In the genomic region with DNA sequence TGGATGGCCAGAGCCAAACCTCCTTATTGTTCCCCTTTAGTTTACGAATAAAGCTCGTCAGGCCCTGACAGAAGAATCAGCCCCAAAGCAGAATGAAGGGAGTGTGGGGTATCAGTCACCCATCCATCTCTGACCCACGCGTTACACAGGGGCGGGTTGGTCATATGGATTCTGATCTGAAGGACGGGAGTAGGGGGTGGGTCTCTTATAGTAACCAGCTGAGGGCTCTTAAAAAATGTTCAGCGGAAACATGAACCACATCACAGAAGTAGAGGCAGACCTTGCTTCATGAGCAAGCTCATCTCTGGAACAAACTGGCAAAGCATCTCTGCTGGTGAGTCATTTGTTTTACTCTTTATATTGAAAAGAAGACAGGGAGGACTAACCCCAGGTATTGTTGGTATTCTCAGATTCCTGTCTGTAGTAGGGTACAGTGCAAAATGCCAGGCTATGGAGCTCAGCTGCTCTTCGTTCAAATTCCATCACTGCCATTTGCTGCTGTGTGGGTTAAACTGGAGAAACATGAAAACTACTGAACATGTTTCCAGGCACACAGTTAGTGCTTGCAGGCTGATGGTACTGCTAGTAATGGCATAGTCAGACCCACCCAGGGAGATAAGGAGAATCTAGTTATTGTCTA, we compare ENCODE assay signal across 12 cellular contexts. TPM values are rescaled to one million over a fixed set of nuclear protein-coding genes. Genes with fewer than 3 reads are reported as not detected.
DNase-seq lines count a peak whose midpoint lies in the region; ATAC-seq, FAIRE-seq and TF ChIP-seq lines count a peak whose summit lies in the region.
"Had no signal": no experiment of that assay in that cellular context is flagged by ENCODE, and none has a peak within 500 bp of the region (broad histone marks: within the 10 kb centered on the region; RNA-seq: fewer than 3 reads in every experiment).

Gene CXCR6, plus strand, starts transcription at position 258 of the 640 bp plus-strand sequence. CDS start 3,018 bp downstream, outside the sequence.

- H3K27me3 Mint-ChIP-seq in activated CD4-positive, alpha-beta T cell treated with anti-CD3 and anti-CD28 coated beads, Interleukin-2, amount 10 ng/mL, durations not matched to agents 24 days and 14 days, result no peaks in the 10 kb centered on the region
- H3K27me3 Mint-ChIP-seq in WTC11 (ENCODE audit: low read depth), result no peaks in the 10 kb centered on the region

- H3K9me3 ChIP-seq in DND-41 (ENCODE audit: insufficient read depth, low read length, severe bottlenecking), result no peaks in the 10 kb centered on the region

- peaks cover 10% of the 10 kb centered on the region for H3K9me3 Mint-ChIP-seq in activated CD4-positive, alpha-beta T cell treated with anti-CD3 and anti-CD28 coated beads, Interleukin-2, amount 10 ng/mL, durations not matched to agents 24 days and 14 days
- H3K9me3 Mint-ChIP-seq in WTC11, result peaks cover 6% of the 10 kb centered on the region; the same call in 1 of the 2 replicates

- no peak within 1 kb of the TSS for H3K4ac ChIP-seq in mesendoderm (ENCODE audit: low read depth, low read length)

- H3K4me3 ChIP-seq in DND-41 (ENCODE audit: low read depth in 1 of 2, low read length in 2 of 2), result no peak within 1 kb of the TSS; a peak in 1 of 4 replicates
- no peak within 1 kb of the TSS for H3K4me3 ChIP-seq in bronchial epithelial cell (ENCODE audit: low read depth, low read length)
- no peak within 1 kb of the TSS for H3K4me3 ChIP-seq in mesendoderm (ENCODE audit: low read length)
- H3K4me3 ChIP-seq: BLaER1 treated with 17β-estradiol and CSF1 and Interleukin-3, amounts not matched to agents 10 nM and 100 nM had no signal

- TF ChIP-seq CTCF in DND-41 (IDR thresholded peaks at IDR 0.05; ENCODE audit: borderline replicate concordance, extremely low read depth, low read length, poor library complexity, severe bottlenecking), result no peak
- TF ChIP-seq CTCF in bronchial epithelial cell (IDR thresholded peaks at IDR 0.05; ENCODE audit: insufficient read depth, low read length, severe bottlenecking), result no peak
- no peak for TF ChIP-seq CTCF in WTC11 (IDR thresholded peaks at IDR 0.05)
- no peak for TF ChIP-seq CTCF in omental fat pad (IDR thresholded peaks at IDR 0.05)

- 0 out of 2 replicates have a peak, but pooled peaks cover 4% of the 10 kb centered on the region for H4K20me1 ChIP-seq in DND-41 (ENCODE audit: insufficient read depth, low read length)
- H4K20me1 ChIP-seq: BLaER1 treated with 17β-estradiol and CSF1 and Interleukin-3, amounts not matched to agents 10 nM and 100 nM had no signal

- H3K23ac ChIP-seq in mesendoderm (ENCODE audit: low read length), result no peak within 1 kb of the TSS

- intact Hi-C loops in activated CD4-positive, alpha-beta T cell treated with anti-CD3 and anti-CD28 coated beads, Interleukin-2, amount 10 ng/mL, durations not matched to agents 24 days and 14 days (cut with micrococcal nuclease), result loop anchor here (1.0 to 5.0 kb wide), 8 partner anchors 19 to 499 kb away; partner anchors contain the start of genes CCR1 and FYCO1

- H3K4me3 Mint-ChIP-seq in activated CD4-positive, alpha-beta T cell treated with anti-CD3 and anti-CD28 coated beads, Interleukin-2, amount 10 ng/mL, durations not matched to agents 24 days and 14 days, result peak within 1 kb of the TSS; percentile 76
- H3K4me3 Mint-ChIP-seq in WTC11, result no peak within 1 kb of the TSS

- H3K36me3 Mint-ChIP-seq in activated CD4-positive, alpha-beta T cell treated with anti-CD3 and anti-CD28 coated beads, Interleukin-2, amount 10 ng/mL, durations not matched to agents 24 days and 14 days (ENCODE audit: low read depth), result peaks cover 80% of the 10 kb centered on the region
- peaks cover 40% of the 10 kb centered on the region for H3K36me3 Mint-ChIP-seq in WTC11

- H2BK5ac ChIP-seq in mesendoderm (ENCODE audit: low read length), result no peak within 1 kb of the TSS

- H3K27me3 ChIP-seq in DND-41 (ENCODE audit: insufficient read depth, low read length, poor library complexity) (no peaks in the 10 kb centered on the region), bronchial epithelial cell (ENCODE audit: control insufficient read depth, insufficient read depth, low read length) (no peaks in the 10 kb centered on the region), mesendoderm (ENCODE audit: insufficient read depth, low read length, poor library complexity) (no peaks in the 10 kb centered on the region)
- H3K27me3 ChIP-seq: BLaER1 treated with 17β-estradiol and CSF1 and Interleukin-3, amounts not matched to agents 10 nM and 100 nM had no signal

- no peak within 1 kb of the TSS for H2AK5ac ChIP-seq in mesendoderm (ENCODE audit: low read length)

- POLR2A ChIA-PET in WTC11 (lab: Charles Lee), result no interaction called here

- peak; percentile 78 for ATAC-seq in DND-41 (ENCODE audit: insufficient read depth, low read depth)
- ATAC-seq in WTC11, result no peak
- ATAC-seq in omental fat pad (ENCODE audit: low FRiP score), result no peak

- peak within 1 kb of the TSS; percentile 73 for H3K27ac ChIP-seq in DND-41 (ENCODE audit: low read length)
- H3K27ac ChIP-seq in mesendoderm (ENCODE audit: low read depth, low read length), result no peak within 1 kb of the TSS
- H3K27ac ChIP-seq: BLaER1 treated with 17β-estradiol and CSF1 and Interleukin-3, amounts not matched to agents 10 nM and 100 nM had no signal

- no peak within 1 kb of the TSS for H3K18ac ChIP-seq in mesendoderm (ENCODE audit: low read length)

- peaks cover 67% of the 10 kb centered on the region for H3K36me3 ChIP-seq in DND-41 (ENCODE audit: insufficient read depth, low read length)
- H3K36me3 ChIP-seq in bronchial epithelial cell (ENCODE audit: control insufficient read depth, insufficient read depth, low read length), result peaks cover 4% of the 10 kb centered on the region
- no peaks in the 10 kb centered on the region for H3K36me3 ChIP-seq in mesendoderm (ENCODE audit: control insufficient read depth, insufficient read depth, low read length)

- H3K4me1 ChIP-seq in DND-41 (ENCODE audit: insufficient read depth, low read length) (peaks cover 85% of the 10 kb centered on the region), mesendoderm (ENCODE audit: control insufficient read depth, low read depth, low read length) (no peaks in the 10 kb centered on the region)

- no peak within 1 kb of the TSS for H2AFZ ChIP-seq in DND-41 (ENCODE audit: low read depth, low read length)

- no peak for FAIRE-seq in bronchial epithelial cell (lab: Jason Lieb, UNC)

- H3K4me1 Mint-ChIP-seq in activated CD4-positive, alpha-beta T cell treated with anti-CD3 and anti-CD28 coated beads, Interleukin-2, amount 10 ng/mL, durations not matched to agents 24 days and 14 days, result peaks cover 82% of the 10 kb centered on the region
- peaks cover 17% of the 10 kb centered on the region for H3K4me1 Mint-ChIP-seq in WTC11

- H3K9ac ChIP-seq in DND-41 (ENCODE audit: low read depth, low read length), result peak within 1 kb of the TSS; percentile 11
- H3K9ac ChIP-seq in mesendoderm (ENCODE audit: low read length), result no peak within 1 kb of the TSS
- H3K9ac ChIP-seq: BLaER1 treated with 17β-estradiol and CSF1 and Interleukin-3, amounts not matched to agents 10 nM and 100 nM had no signal

- H3K79me2 ChIP-seq in DND-41 (ENCODE audit: insufficient read depth, low read length), result peaks cover 15% of the 10 kb centered on the region
- H3K79me2 ChIP-seq in mesendoderm (ENCODE audit: control insufficient read depth, insufficient read depth, low read length), result no peaks in the 10 kb centered on the region

- H3K56ac ChIP-seq in mesendoderm (ENCODE audit: low read length), result no peak within 1 kb of the TSS

- CTCF ChIA-PET in WTC11 (lab: Charles Lee), result interaction anchor here (0.7 to 1.4 kb wide), 4 partner anchors 14 to 425 kb away, joined by 3 to 6 read pairs (median 3); no protein-coding TSS in a partner anchor

- no peak within 1 kb of the TSS for H2BK15ac ChIP-seq in mesendoderm (replicated peaks; ENCODE audit: low read depth)

- DNase-seq in DND-41 (peak; percentile 71), bronchial epithelial cell (ENCODE audit: low read depth) (peak; percentile 10), WTC11 (ENCODE audit: low spot score) (no peak), omental fat pad (ENCODE audit: low spot score) (no peak), kidney tubule cell (ENCODE audit: low spot score) (no peak), mesendoderm (no peak)
- DNase-seq in activated CD4-positive, alpha-beta T cell treated with anti-CD3 and anti-CD28 coated beads, Interleukin-2, amount 10 ng/mL, durations not matched to agents 24 days and 14 days, result peak; percentile 87
- peak; percentile 38 to 49 for DNase-seq in stimulated activated CD4-positive, alpha-beta T cell treated with anti-CD3 and anti-CD28 coated beads, Interleukin-2, amount 100 ng/mL, for 24 hours
- DNase-seq: KBM-7, NCI-H510A had no signal

- no peak within 1 kb of the TSS for H4K5ac ChIP-seq in mesendoderm (ENCODE audit: low read length)

- WGBS in mesendoderm (ENCODE audit: extremely low coverage, insufficient coverage, low lambda C conversion rate), result no CpG with 5 or more reads among the region's 8 CpGs

- H3K4me2 ChIP-seq in DND-41 (ENCODE audit: insufficient read depth, low read length), result peak within 1 kb of the TSS; percentile 2; the same call in 1 of the 2 replicates
- H3K4me2 ChIP-seq in mesendoderm (ENCODE audit: low read length), result no peak within 1 kb of the TSS
- H3K4me2 ChIP-seq: BLaER1 treated with 17β-estradiol and CSF1 and Interleukin-3, amounts not matched to agents 10 nM and 100 nM had no signal

- peak within 1 kb of the TSS; percentile 82 for H3K27ac Mint-ChIP-seq in activated CD4-positive, alpha-beta T cell treated with anti-CD3 and anti-CD28 coated beads, Interleukin-2, amount 10 ng/mL, durations not matched to agents 24 days and 14 days
- H3K27ac Mint-ChIP-seq in WTC11, result no peak within 1 kb of the TSS

- no peaks in the 10 kb centered on the region for H3K79me1 ChIP-seq in mesendoderm (ENCODE audit: low read length)

- no peak within 1 kb of the TSS for H2BK120ac ChIP-seq in mesendoderm (ENCODE audit: low read depth, low read length)

- no peak within 1 kb of the TSS for H4K8ac ChIP-seq in mesendoderm (ENCODE audit: low read depth, low read length)

TF ChIP-seq in WTC11, 78 proteins besides CTCF, POLR2A, EP300 and RAD21 (continues in another document):
- TF ChIP-seq, protein P1, sequence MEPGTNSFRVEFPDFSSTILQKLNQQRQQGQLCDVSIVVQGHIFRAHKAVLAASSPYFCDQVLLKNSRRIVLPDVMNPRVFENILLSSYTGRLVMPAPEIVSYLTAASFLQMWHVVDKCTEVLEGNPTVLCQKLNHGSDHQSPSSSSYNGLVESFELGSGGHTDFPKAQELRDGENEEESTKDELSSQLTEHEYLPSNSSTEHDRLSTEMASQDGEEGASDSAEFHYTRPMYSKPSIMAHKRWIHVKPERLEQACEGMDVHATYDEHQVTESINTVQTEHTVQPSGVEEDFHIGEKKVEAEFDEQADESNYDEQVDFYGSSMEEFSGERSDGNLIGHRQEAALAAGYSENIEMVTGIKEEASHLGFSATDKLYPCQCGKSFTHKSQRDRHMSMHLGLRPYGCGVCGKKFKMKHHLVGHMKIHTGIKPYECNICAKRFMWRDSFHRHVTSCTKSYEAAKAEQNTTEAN (CRISPR knock-in tag; IDR thresholded peaks at IDR 0.05), result no peak
- TF ChIP-seq ZNF423 (CRISPR knock-in tag; IDR thresholded peaks at IDR 0.05), result no peak

RNA-seq across cellular contexts. Expression of gene CXCR6, which starts in this region (rescaled TPM):
- total RNA-seq in activated CD4-positive, alpha-beta T cell treated with anti-CD3 and anti-CD28 coated beads, Interleukin-2, amount 10 ng/mL, durations not matched to agents 24 days and 14 days, result 15.2 TPM in 2 replicates
- total RNA-seq in bronchial epithelial cell (not detected in 2 replicates), WTC11 (2021) (not detected in 3 replicates), omental fat pad (10 to 100 TPM in 1 of 4 donors, 1 to 10 TPM in 3; 2.5 to 14.7 (median 2.7) TPM)
- not detected for polyA plus RNA-seq in mesendoderm (2013, experiment 1 of 2)
- not detected for polyA plus RNA-seq in mesendoderm (2013, experiment 2 of 2)
- total RNA-seq: glomerular endothelial cell had no signal

Comparison
In these comparisons a context has a peak if more than half of its experiments do, and no peak if none do; other contexts are left out.
1. Peak in DNase-seq in bronchial epithelial cell; RNA of the gene not detected or under 1 TPM.
2. DNase-seq: peak in DND-41 (single experiment), activated CD4-positive, alpha-beta T cell treated with anti-CD3 and anti-CD28 coated beads, Interleukin-2, amount 10 ng/mL, durations not matched to agents 24 days and 14 days (single experiment) and stimulated activated CD4-positive, alpha-beta T cell treated with anti-CD3 and anti-CD28 coated beads, Interleukin-2, amount 100 ng/mL, for 24 hours (2 of 2); none in WTC11 (single experiment), omental fat pad (single experiment), kidney tubule cell (single experiment) and mesendoderm (single experiment).